In the genomic region with DNA sequence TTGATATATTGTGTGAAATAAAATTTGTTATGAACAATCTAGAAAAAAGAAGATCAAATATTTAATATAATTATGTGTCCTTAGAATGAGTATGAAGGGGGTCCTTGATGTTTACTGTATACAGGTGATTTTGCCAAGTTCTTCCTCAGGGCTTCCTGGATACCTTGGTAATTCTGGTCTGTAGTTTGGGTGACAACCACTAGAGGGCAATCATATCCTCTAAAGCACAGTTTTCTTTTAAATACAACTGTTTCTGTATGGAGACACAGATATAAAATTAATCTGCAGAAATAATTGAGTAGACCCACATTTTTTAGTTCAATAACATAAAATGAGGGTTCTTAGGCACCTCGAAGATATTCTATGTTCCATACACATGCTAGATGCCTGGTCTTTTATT, we compare ENCODE assay signal across 8 cellular contexts.
DNase-seq lines count a peak whose midpoint lies in the region; ATAC-seq and TF ChIP-seq lines count a peak whose summit lies in the region.

No MANE protein-coding gene starts in this region.

- H3K27ac ChIP-seq in OCI-LY3 (ENCODE audit: low read length): no peak overlapping the region

- H3K9ac ChIP-seq in OCI-LY3 (ENCODE audit: low read length): no peak overlapping the region

- H3K4me3 ChIP-seq in OCI-LY3 (ENCODE audit: low read length) (no peak overlapping the region), fibroblast of mammary gland (ENCODE audit: control insufficient read depth, low read depth, low read length) (no peak overlapping the region)

- no peak overlapping the region for H3K4me2 ChIP-seq in OCI-LY3 (ENCODE audit: low read length)

- TF ChIP-seq CTCF in OCI-LY3 (IDR thresholded peaks at IDR 0.05; ENCODE audit: low read depth, low read length) (peak; percentile 71), fibroblast of mammary gland (conservative IDR thresholded peaks at IDR 0.05; ENCODE audit: control insufficient read depth, insufficient read depth, low read depth, low read length) (peak; percentile 62)

- no peaks in the 10 kb centered on the region for H3K79me2 ChIP-seq in OCI-LY3 (ENCODE audit: low read length)

- H4K20me1 ChIP-seq in OCI-LY3 (ENCODE audit: insufficient read depth, low read length): no peaks in the 10 kb centered on the region

- no peaks in the 10 kb centered on the region for H3K27me3 ChIP-seq in OCI-LY3 (ENCODE audit: low read depth, low read length)

- no peak overlapping the region for H2AFZ ChIP-seq in OCI-LY3 (ENCODE audit: low read depth, low read length)

- DNase-seq in NCI-H510A treated with DMSO at 0.1 percent for 48 hours (lab: John Stamatoyannopoulos, UW): peak; percentile 6
- DNase-seq in NCI-H510A (lab: John Stamatoyannopoulos, UW): no peak
- DNase-seq in fibroblast of mammary gland (ENCODE audit: low read depth): peak; percentile 33
- peak; percentile 7 for DNase-seq in stromal cell of bone marrow (ENCODE audit: low read depth)
- DNase-seq in activated naive CD4-positive, alpha-beta T cell (lab: John Stamatoyannopoulos, UW): no peak

- no peaks in the 10 kb centered on the region for H3K36me3 ChIP-seq in OCI-LY3 (replicated peaks; ENCODE audit: low read depth, low read length)

- no peaks in the 10 kb centered on the region for H3K9me3 ChIP-seq in OCI-LY3 (ENCODE audit: insufficient read depth, low read length)

- ATAC-seq in GM21717 (IDR thresholded peaks at IDR 0.05; ENCODE audit: unreplicated experiment) (peak; percentile 83), HG02571 (IDR thresholded peaks at IDR 0.05; ENCODE audit: unreplicated experiment) (no peak)

- H3K4me1 ChIP-seq in OCI-LY3 (ENCODE audit: low read length): no peaks in the 10 kb centered on the region

Comparison
In these comparisons a context has a peak if more than half of its experiments do, and no peak if none do; other contexts are left out.
1. DNase-seq: peak in NCI-H510A treated with DMSO at 0.1 percent for 48 hours (single experiment), fibroblast of mammary gland (single experiment) and stromal cell of bone marrow (single experiment); none in NCI-H510A (single experiment) and activated naive CD4-positive, alpha-beta T cell (0 of 4).